In the genomic region with DNA sequence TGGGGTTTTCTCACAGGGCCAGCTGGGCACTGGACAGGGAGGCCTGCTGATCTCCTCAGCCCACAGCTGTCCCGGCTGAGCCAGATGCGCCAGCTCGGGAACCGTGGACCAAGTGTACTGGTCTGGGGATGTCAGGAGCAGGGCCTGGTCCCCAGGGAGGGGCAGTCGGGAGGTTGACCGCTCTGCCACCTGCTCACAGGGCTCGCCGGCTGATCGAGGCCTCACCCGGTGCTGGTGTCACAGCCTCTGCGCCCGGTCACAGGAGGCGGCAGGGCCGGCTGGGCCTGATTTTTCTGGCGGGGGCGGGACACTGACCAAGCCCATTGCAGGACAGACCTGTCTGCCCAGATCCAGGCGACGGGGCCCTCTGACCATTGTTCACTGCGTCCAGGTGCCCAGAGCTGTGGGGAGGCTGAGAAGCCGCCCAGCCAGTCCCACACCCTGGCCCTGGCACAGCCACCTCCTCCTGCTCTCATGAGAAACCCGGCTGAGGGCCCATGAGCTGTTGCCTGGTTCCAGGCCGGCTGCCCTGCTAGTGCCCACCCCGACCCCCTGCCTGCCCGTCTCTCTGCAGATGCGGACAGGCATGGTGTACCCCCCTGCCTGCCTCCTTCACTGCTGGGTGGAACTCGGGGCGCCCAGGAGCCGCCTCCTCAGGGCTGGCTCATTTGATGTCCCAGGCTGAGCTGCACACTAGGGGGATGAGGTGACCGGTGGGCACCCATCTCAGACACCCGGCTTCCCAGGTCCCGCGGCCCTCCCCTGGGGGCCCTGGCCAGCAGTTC, we compare ENCODE assay signal across 12 cellular contexts. TPM values are rescaled to one million over a fixed set of nuclear protein-coding genes. Genes with fewer than 3 reads are reported as not detected.
A peak's percentile ranks its signal among the peaks of the same experiment; 100 is the strongest.
DNase-seq lines count a peak whose midpoint lies in the region; ATAC-seq and TF ChIP-seq lines count a peak whose summit lies in the region.
"Had no signal": no experiment of that assay in that cellular context is flagged by ENCODE, and none has a peak within 500 bp of the region (broad histone marks: within the 10 kb centered on the region; RNA-seq: fewer than 3 reads in every experiment).

No MANE protein-coding gene starts in this region.

- no peaks in the 10 kb centered on the region for H3K79me2 ChIP-seq in SK-N-SH (ENCODE audit: insufficient read depth)

- H3K9ac ChIP-seq in SK-N-SH: no peak overlapping the region

- H3K4me2 ChIP-seq in SK-N-SH: no peak overlapping the region

- no peaks in the 10 kb centered on the region for H3K9me2 ChIP-seq in SK-N-SH

- POLR2A ChIA-PET in SK-N-SH (lab: Yijun Ruan, JAX): no interaction called here

- peaks cover 14% of the 10 kb centered on the region in 2 experiments; a peak in 3 of 4 replicates for H3K4me1 ChIP-seq in SK-N-SH (ENCODE audit: control insufficient read depth in 1 of 2, insufficient read depth in 2 of 2, low read depth in 1 of 2, low read length in 1 of 2)
- peaks cover 16 to 32% of the 10 kb centered on the region in 2 donors for H3K4me1 ChIP-seq in breast epithelium
- peaks cover 15% of the 10 kb centered on the region for H3K4me1 ChIP-seq in lower lobe of right lung
- peaks cover 0 to 24% (median 13%) of the 10 kb centered on the region in 4 donors for H3K4me1 ChIP-seq in upper lobe of left lung

- no peak for ATAC-seq in SK-N-SH treated with all-trans-retinoic acid at 6 μM for 48 hours
- ATAC-seq in lower lobe of right lung: peak; percentile 2 to 34
- no peak for ATAC-seq in upper lobe of left lung (ENCODE audit: low FRiP score in 2 of 2)
- ATAC-seq: CD8-positive, alpha-beta T cell had no signal

- TF ChIP-seq RAD21 in SK-N-SH (IDR thresholded peaks at IDR 0.05; ENCODE audit: low read length): no peak

- H3K27ac ChIP-seq in SK-N-SH (ENCODE audit: low read depth in 2 of 2, low read length in 1 of 2): no peak overlapping the region
- peak overlapping the region; percentile 92 for H3K27ac ChIP-seq in breast epithelium
- H3K27ac ChIP-seq in lower lobe of right lung: peak overlapping the region; percentile 0
- peak overlapping the region in 1 of 4 donors; percentile 32 for H3K27ac ChIP-seq in upper lobe of left lung
- H3K27ac ChIP-seq: colonic mucosa had no signal

- H3K36me3 ChIP-seq in SK-N-SH (replicated peaks in 1 of 2; ENCODE audit: control insufficient read depth in 1 of 2, insufficient read depth in 2 of 2, low read length in 1 of 2) (no peaks in the 10 kb centered on the region), breast epithelium (no peaks in the 10 kb centered on the region), lower lobe of right lung (no peaks in the 10 kb centered on the region), upper lobe of left lung (no peaks in the 10 kb centered on the region)
- H3K36me3 ChIP-seq: colonic mucosa had no signal

- no peaks in the 10 kb centered on the region for H3F3A ChIP-seq in SK-N-SH (replicated peaks; ENCODE audit: insufficient read depth)

- 92% methylated on average over 26 of the region's 32 CpGs for WGBS in SK-N-SH (ENCODE audit: low lambda C conversion rate)
- 79 to 97% methylated on average over 6 to 27 of the region's 32 CpGs for WGBS in upper lobe of left lung, 2 donors

- TF ChIP-seq CTCF in SK-N-SH (IDR thresholded peaks at IDR 0.05) (no peak), breast epithelium (IDR thresholded peaks at IDR 0.05) (no peak), lower lobe of right lung (IDR thresholded peaks at IDR 0.05) (no peak), upper lobe of left lung (IDR thresholded peaks at IDR 0.05) (no peak)

- TF ChIP-seq EP300 in SK-N-SH (IDR thresholded peaks at IDR 0.05; ENCODE audit: borderline replicate concordance in 1 of 2, low read depth in 1 of 2, low read length in 1 of 2) (no peak), upper lobe of left lung (IDR thresholded peaks at IDR 0.05) (no peak)

- intact Hi-C loops in breast epithelium (cut with DNase I; ENCODE audit: low total_unique reads): loop anchor here (5.0 kb wide), 1 partner anchor 1112 kb away; no protein-coding TSS in a partner anchor
- intact Hi-C loops in lower lobe of right lung (cut with DNase I): no loop called here

- no peaks in the 10 kb centered on the region for H4K20me1 ChIP-seq in SK-N-SH (ENCODE audit: insufficient read depth)

- TF ChIP-seq POLR2A in breast epithelium (IDR thresholded peaks at IDR 0.05) (peak; percentile 15), upper lobe of left lung (IDR thresholded peaks at IDR 0.05) (no peak)

- no peaks in the 10 kb centered on the region for H3K27me3 ChIP-seq in SK-N-SH (ENCODE audit: insufficient read depth)
- no peaks in the 10 kb centered on the region for H3K27me3 ChIP-seq in breast epithelium
- no peaks in the 10 kb centered on the region for H3K27me3 ChIP-seq in lower lobe of right lung (ENCODE audit: low read depth)
- no peaks in the 10 kb centered on the region for H3K27me3 ChIP-seq in upper lobe of left lung
- H3K27me3 ChIP-seq: colonic mucosa had no signal

- H2AFZ ChIP-seq in SK-N-SH (ENCODE audit: low read depth): no peak overlapping the region

- DNase-seq in SK-N-SH: peak; percentile 45
- DNase-seq in breast epithelium (ENCODE audit: low spot score in 2 of 2): peak; percentile 85 to 86
- DNase-seq in lower lobe of right lung: peak; percentile 68
- peak; percentile 47 to 84 for DNase-seq in upper lobe of left lung
- DNase-seq in hepatic stellate cell (ENCODE audit: low spot score): no peak
- DNase-seq in foreskin melanocyte: no peak
- no peak for DNase-seq in activated effector memory CD4-positive, alpha-beta T cell treated with Interleukin-2 at 50 U/mL for 16 hours
- DNase-seq: activated B cell treated with CpG ODN at 0.5 μM for 24 hours; CD8-positive, alpha-beta T cell; colonic mucosa had no signal

- CTCF ChIA-PET in SK-N-SH (lab: Yijun Ruan, JAX): interaction anchor here (1.0 to 1.5 kb wide), 5 partner anchors 11 to 85 kb away, joined by 3 to 4 read pairs (median 4); no protein-coding TSS in a partner anchor

- H3K9me3 ChIP-seq in SK-N-SH (no peaks in the 10 kb centered on the region), breast epithelium (no peaks in the 10 kb centered on the region), lower lobe of right lung (no peaks in the 10 kb centered on the region), upper lobe of left lung (no peaks in the 10 kb centered on the region)
- H3K9me3 ChIP-seq: colonic mucosa had no signal

- no peak overlapping the region for H3K4me3 ChIP-seq in SK-N-SH (ENCODE audit: low read depth in 2 of 2, low read length in 1 of 2)
- H3K4me3 ChIP-seq in breast epithelium: peak overlapping the region in 1 of 3 donors; percentile 31
- H3K4me3 ChIP-seq in lower lobe of right lung: no peak overlapping the region
- no peak overlapping the region for H3K4me3 ChIP-seq in upper lobe of left lung
- H3K4me3 ChIP-seq: colonic mucosa had no signal

TF ChIP-seq in SK-N-SH treated with all-trans-retinoic acid at 6 μM for 48 hours, 23 proteins besides CTCF, POLR2A, EP300 and RAD21 (continues in another document):
- TF ChIP-seq, protein P1, sequence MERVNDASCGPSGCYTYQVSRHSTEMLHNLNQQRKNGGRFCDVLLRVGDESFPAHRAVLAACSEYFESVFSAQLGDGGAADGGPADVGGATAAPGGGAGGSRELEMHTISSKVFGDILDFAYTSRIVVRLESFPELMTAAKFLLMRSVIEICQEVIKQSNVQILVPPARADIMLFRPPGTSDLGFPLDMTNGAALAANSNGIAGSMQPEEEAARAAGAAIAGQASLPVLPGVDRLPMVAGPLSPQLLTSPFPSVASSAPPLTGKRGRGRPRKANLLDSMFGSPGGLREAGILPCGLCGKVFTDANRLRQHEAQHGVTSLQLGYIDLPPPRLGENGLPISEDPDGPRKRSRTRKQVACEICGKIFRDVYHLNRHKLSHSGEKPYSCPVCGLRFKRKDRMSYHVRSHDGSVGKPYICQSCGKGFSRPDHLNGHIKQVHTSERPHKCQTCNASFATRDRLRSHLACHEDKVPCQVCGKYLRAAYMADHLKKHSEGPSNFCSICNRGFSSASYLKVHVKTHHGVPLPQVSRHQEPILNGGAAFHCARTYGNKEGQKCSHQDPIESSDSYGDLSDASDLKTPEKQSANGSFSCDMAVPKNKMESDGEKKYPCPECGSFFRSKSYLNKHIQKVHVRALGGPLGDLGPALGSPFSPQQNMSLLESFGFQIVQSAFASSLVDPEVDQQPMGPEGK (CRISPR knock-in tag; IDR thresholded peaks at IDR 0.05; ENCODE audit: borderline replicate concordance): no peak
- TF ChIP-seq TOX (CRISPR knock-in tag; IDR thresholded peaks at IDR 0.05; ENCODE audit: borderline replicate concordance): no peak
- TF ChIP-seq ZFP3 (CRISPR knock-in tag; IDR thresholded peaks at IDR 0.05): no peak

RNA-seq across cellular contexts. Expression of a gene that starts 3.0 kb away (rescaled TPM):
- 1.5 and 1.8 TPM in 2 replicates for polyA plus RNA-seq in SK-N-SH (2012; rRNA removed)
- polyA plus RNA-seq in SK-N-SH (2012; cell fraction: cytosol; rRNA removed): 0.43 and 0.46 TPM in 2 replicates
- polyA plus RNA-seq in SK-N-SH (2012; cell fraction: nucleus; rRNA removed): 6.5 and 6.7 TPM in 2 replicates
- total RNA-seq in breast epithelium (1 to 10 TPM in 2 of 3 donors, not detected in 1; 6.6 to 8.2 TPM), lower lobe of right lung (4.3 TPM), upper lobe of left lung (10 to 100 TPM in 3 of 6 donors, 1 to 10 TPM in 3; 5.0 to 11.7 (median 10.4) TPM)
- total RNA-seq: activated B cell treated with CpG ODN at 0.5 μM for 24 hours; CD8-positive, alpha-beta T cell; temporal lobe had no signal

RNA-seq across cellular contexts. Expression of a gene that starts 10.8 kb away (rescaled TPM):
- polyA plus RNA-seq in SK-N-SH (2012; rRNA removed): 106 and 109 TPM in 2 replicates
- 71.7 and 94.8 TPM in 2 replicates for polyA plus RNA-seq in SK-N-SH (2012; cell fraction: cytosol; rRNA removed)
- polyA plus RNA-seq in SK-N-SH (2012; cell fraction: nucleus; rRNA removed): 82.8 and 87.7 TPM in 2 replicates
- total RNA-seq in breast epithelium: 10 to 100 TPM; 32.6 to 52.8 (median 45.4) TPM
- total RNA-seq in lower lobe of right lung: 19.7 TPM
- 10 to 100 TPM; 19.0 to 53.1 (median 21.6) TPM for total RNA-seq in upper lobe of left lung

RNA-seq across cellular contexts. Expression of a gene that starts 28.5 kb away (rescaled TPM):
- polyA plus RNA-seq in SK-N-SH (2012; rRNA removed): 33.0 and 33.2 TPM in 2 replicates
- 8.3 and 12.2 TPM in 2 replicates for polyA plus RNA-seq in SK-N-SH (2012; cell fraction: cytosol; rRNA removed)
- polyA plus RNA-seq in SK-N-SH (2012; cell fraction: nucleus; rRNA removed): 240 and 252 TPM in 2 replicates
- total RNA-seq in breast epithelium (10 to 100 TPM; 14.4 to 25.9 (median 25.2) TPM), lower lobe of right lung (49.7 TPM), upper lobe of left lung (100 to 1,000 TPM in 1 of 6 donors, 10 to 100 TPM in 5; 48.0 to 117 (median 77.9) TPM)

RNA-seq across cellular contexts. Expression of a gene that starts 54.8 kb away (rescaled TPM):
- polyA plus RNA-seq in SK-N-SH (2012; rRNA removed): 35.7 and 48.1 TPM in 2 replicates
- 12.0 and 22.3 TPM in 2 replicates for polyA plus RNA-seq in SK-N-SH (2012; cell fraction: cytosol; rRNA removed)
- 148 and 184 TPM in 2 replicates for polyA plus RNA-seq in SK-N-SH (2012; cell fraction: nucleus; rRNA removed)
- 10 to 100 TPM; 27.5 to 32.1 (median 27.7) TPM for total RNA-seq in breast epithelium
- 50.8 TPM for total RNA-seq in lower lobe of right lung
- total RNA-seq in upper lobe of left lung: 100 to 1,000 TPM in 2 of 6 donors, 10 to 100 TPM in 4; 38.6 to 215 (median 72.3) TPM

Comparison
In these comparisons a context has a peak if more than half of its experiments do, and no peak if none do; other contexts are left out.
1. DNase-seq: peak in SK-N-SH (single experiment), breast epithelium (2 of 2), lower lobe of right lung (single experiment) and upper lobe of left lung (2 of 2); none in hepatic stellate cell (single experiment), foreskin melanocyte (single experiment) and activated effector memory CD4-positive, alpha-beta T cell treated with Interleukin-2 at 50 U/mL for 16 hours (single experiment).
2. H3K27ac ChIP-seq: peak in breast epithelium (2 of 2) and lower lobe of right lung (single experiment); none in SK-N-SH (0 of 2).
3. ATAC-seq: peak in lower lobe of right lung (2 of 2); none in SK-N-SH treated with all-trans-retinoic acid at 6 μM for 48 hours (single experiment) and upper lobe of left lung (0 of 2).